In genomic region chr1:226788965-226789364, GRCh38 we compare ENCODE assay signal across 25 cellular contexts. TPM values are rescaled to one million over a fixed set of nuclear protein-coding genes. Genes with fewer than 3 reads are reported as not detected.
DNase-seq lines count a peak whose midpoint lies in the region; ATAC-seq and TF ChIP-seq lines count a peak whose summit lies in the region.
"Had no signal": no experiment of that assay in that cellular context is flagged by ENCODE, and none has a peak within 500 bp of the region (broad histone marks: within the 10 kb centered on the region; RNA-seq: fewer than 3 reads in every experiment).

No MANE protein-coding gene starts in this region.

- no peaks in the 10 kb centered on the region for H3K27me3 Mint-ChIP-seq in stimulated activated naive CD8-positive, alpha-beta T cell treated with anti-CD3 and anti-CD28 coated beads, Interleukin-15, Interleukin-2, amounts not matched to agents 100 ng/mL and 50 ng/mL, for 24 hours
- H3K27me3 Mint-ChIP-seq: activated CD4-positive, alpha-beta T cell treated with anti-CD3 and anti-CD28 coated beads for 36 hours; activated T-cell treated with anti-CD3 and anti-CD28 coated beads, Interleukin-2, amount 50 U/mL, for 24 hours had no signal

- no peaks in the 10 kb centered on the region for H3K9me3 Mint-ChIP-seq in stimulated activated naive CD8-positive, alpha-beta T cell treated with anti-CD3 and anti-CD28 coated beads, Interleukin-15, Interleukin-2, amounts not matched to agents 100 ng/mL and 50 ng/mL, for 24 hours
- H3K9me3 Mint-ChIP-seq: activated T-cell treated with anti-CD3 and anti-CD28 coated beads, Interleukin-2, amount 50 U/mL, for 24 hours had no signal

- H3K27me3 ChIP-seq in MG63, result no peaks in the 10 kb centered on the region
- H3K27me3 ChIP-seq: BLaER1 treated with 17β-estradiol and CSF1 and Interleukin-3, amounts not matched to agents 10 nM and 100 nM; brain microvascular endothelial cell; heart right ventricle; uterus had no signal

- H3K9me3 ChIP-seq in MG63, result no peaks in the 10 kb centered on the region
- H3K9me3 ChIP-seq: BLaER1 treated with 17β-estradiol and CSF1 and Interleukin-3, amounts not matched to agents 10 nM and 100 nM; heart right ventricle; neutrophil; prostate gland; uterus had no signal

- peak overlapping the region; percentile 4 for H3K27ac Mint-ChIP-seq in stimulated activated naive CD8-positive, alpha-beta T cell treated with anti-CD3 and anti-CD28 coated beads, Interleukin-15, Interleukin-2, amounts not matched to agents 100 ng/mL and 50 ng/mL, for 24 hours
- H3K27ac Mint-ChIP-seq: activated CD4-positive, alpha-beta T cell treated with anti-CD3 and anti-CD28 coated beads for 36 hours; activated T-cell treated with anti-CD3 and anti-CD28 coated beads, Interleukin-2, amount 50 U/mL, for 24 hours; T-helper 17 cell had no signal

- in situ Hi-C loops in GM13976 (cut with MboI; ENCODE audit: low sequenced_read_pairs, unreplicated experiment), result no loop called here

- H3K4me3 Mint-ChIP-seq in stimulated activated naive CD8-positive, alpha-beta T cell treated with anti-CD3 and anti-CD28 coated beads, Interleukin-15, Interleukin-2, amounts not matched to agents 100 ng/mL and 50 ng/mL, for 24 hours, result no peak overlapping the region
- H3K4me3 Mint-ChIP-seq: activated CD4-positive, alpha-beta T cell treated with anti-CD3 and anti-CD28 coated beads for 36 hours; activated T-cell treated with anti-CD3 and anti-CD28 coated beads, Interleukin-2, amount 50 U/mL, for 24 hours; T-helper 17 cell had no signal

- H3K4me3 ChIP-seq in MG63, result no peak overlapping the region
- H3K4me3 ChIP-seq: BLaER1 treated with 17β-estradiol and CSF1 and Interleukin-3, amounts not matched to agents 10 nM and 100 nM; heart right ventricle; prostate gland; uterus had no signal

- no peaks in the 10 kb centered on the region for H3K36me3 Mint-ChIP-seq in stimulated activated naive CD8-positive, alpha-beta T cell treated with anti-CD3 and anti-CD28 coated beads, Interleukin-15, Interleukin-2, amounts not matched to agents 100 ng/mL and 50 ng/mL, for 24 hours (ENCODE audit: low read depth)

- TF ChIP-seq CTCF in GM13976 (IDR thresholded peaks at IDR 0.05; ENCODE audit: borderline replicate concordance, control extremely low read depth, extremely low read depth, insufficient read depth, missing control alignments), result no peak
- no peak for TF ChIP-seq CTCF in GM20000 (IDR thresholded peaks at IDR 0.05; ENCODE audit: extremely low read depth, missing control alignments)

- peaks cover 15% of the 10 kb centered on the region for H3K4me1 Mint-ChIP-seq in stimulated activated naive CD8-positive, alpha-beta T cell treated with anti-CD3 and anti-CD28 coated beads, Interleukin-15, Interleukin-2, amounts not matched to agents 100 ng/mL and 50 ng/mL, for 24 hours (ENCODE audit: low read depth)

- ATAC-seq in HG03196 (IDR thresholded peaks at IDR 0.05; ENCODE audit: unreplicated experiment) (peak; percentile 52), HG02798 (IDR thresholded peaks at IDR 0.05; ENCODE audit: poor library complexity, unreplicated experiment) (no peak)
- ATAC-seq: activated CD4-positive, alpha-beta T cell treated with anti-CD3 and anti-CD28 coated beads for 36 hours; foreskin keratinocyte; heart right ventricle; HepG2; T-helper 17 cell had no signal

- peak; percentile 49 for DNase-seq in GM13976 (ENCODE audit: low spot score)
- DNase-seq in GM20000 (ENCODE audit: low spot score), result peak; percentile 55
- no peak for DNase-seq in MG63
- DNase-seq in mesenteric fat pad (ENCODE audit: low spot score), result no peak
- DNase-seq: activated CD4-positive, alpha-beta T cell treated with anti-CD3 and anti-CD28 coated beads for 36 hours; activated T-cell treated with anti-CD3 and anti-CD28 coated beads, Interleukin-2, amount 50 U/mL, for 24 hours; brain microvascular endothelial cell; DMS79 treated with DMSO at 0.1 percent for 48 hours; effector CD4-positive, alpha-beta T cell; heart right ventricle; NCI-H187; NCI-H2227 treated with DMSO at 0.1 percent for 48 hours; NCI-H748 treated with DMSO at 0.1 percent for 48 hours; RPMI8226; stimulated activated CD8-positive, alpha-beta memory T cell treated with anti-CD3 and anti-CD28 coated beads, Interleukin-4, amount 100 ng/mL, for 48 hours; T-helper 17 cell; uterus had no signal

- no peaks in the 10 kb centered on the region for H3K36me3 ChIP-seq in MG63
- H3K36me3 ChIP-seq: BLaER1 treated with 17β-estradiol and CSF1 and Interleukin-3, amounts not matched to agents 10 nM and 100 nM; brain microvascular endothelial cell; heart right ventricle; neutrophil; prostate gland; uterus had no signal

RNA-seq across cellular contexts. Expression of gene ITPKB, which starts 49.9 kb away (rescaled TPM):
- 14.7 and 19.0 TPM in 2 replicates for total RNA-seq in MG63 (2014; rRNA removed; shearing (Covaris generic); ENCODE audit: low replicate concordance)
- total RNA-seq in mesenteric fat pad, result 34.9 TPM
- total RNA-seq: HepG2 had no signal

Comparison
In these comparisons a context has a peak if more than half of its experiments do, and no peak if none do; other contexts are left out.
1. DNase-seq: peak in GM13976 (single experiment) and GM20000 (single experiment); none in MG63 (single experiment) and mesenteric fat pad (single experiment).